In the genomic region with DNA sequence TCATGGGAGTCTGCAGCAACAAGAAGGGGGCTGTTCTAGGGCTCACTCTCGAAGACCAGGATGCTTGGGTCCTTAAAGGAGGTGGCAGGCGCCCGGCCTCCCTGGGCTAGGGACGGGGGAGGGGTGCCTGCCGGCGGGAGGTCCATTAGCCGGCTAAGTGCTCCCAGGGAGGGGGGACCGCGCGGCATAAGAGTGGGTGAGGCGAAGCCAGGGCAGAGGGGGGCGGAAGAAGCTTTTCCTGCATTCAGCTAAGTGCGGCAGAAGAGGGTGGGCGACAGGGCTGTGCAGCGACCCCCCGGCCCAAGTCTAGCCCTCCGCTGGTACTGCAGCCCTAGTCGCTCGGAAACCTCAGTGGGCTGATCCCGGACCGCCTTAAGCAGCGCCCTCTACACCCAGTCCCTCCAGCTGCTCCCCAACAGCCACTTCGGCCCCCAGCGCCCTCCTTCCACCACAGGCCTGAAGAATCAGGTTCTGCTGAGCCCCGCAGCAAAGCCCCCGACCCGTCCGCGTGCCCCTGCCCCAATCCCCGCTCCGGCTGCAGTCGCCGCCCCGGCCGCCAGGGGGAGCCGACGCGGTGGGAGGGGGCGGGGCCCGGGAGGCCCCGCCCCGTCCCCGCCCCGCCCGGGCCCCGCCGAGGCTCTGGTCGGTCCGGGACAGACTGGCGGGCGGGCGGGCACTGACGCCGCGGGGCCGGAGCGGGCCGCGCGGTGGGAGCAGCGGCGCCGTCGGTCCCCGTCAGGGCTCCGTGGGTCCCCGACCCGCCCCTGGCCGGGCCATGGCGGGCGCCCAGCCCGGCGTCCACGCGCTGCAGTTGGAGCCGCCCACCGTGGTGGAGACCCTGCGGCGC, we compare ENCODE assay signal across 8 cellular contexts. TPM values are rescaled to one million over a fixed set of nuclear protein-coding genes. Genes with fewer than 3 reads are reported as not detected.
DNase-seq lines count a peak whose midpoint lies in the region; ATAC-seq and TF ChIP-seq lines count a peak whose summit lies in the region.

A gene (plus strand): TSS at position 656 of the 847 bp plus-strand sequence. CDS start 120 bp downstream, at position 776.

- H3K27me3 Mint-ChIP-seq in nephron (ENCODE audit: low read depth) = no peaks in the 10 kb centered on the region

- H3K27ac Mint-ChIP-seq in nephron = peak within 1 kb of the TSS in 1 of 3 experiments; percentile 66

- H3K4me3 ChIP-seq in HEK293 (ENCODE audit: low read depth, low read length) (peak within 1 kb of the TSS; percentile 48), NT2/D1 (ENCODE audit: insufficient read length, low read depth) (peak within 1 kb of the TSS; percentile 81), fibroblast of mammary gland (ENCODE audit: control insufficient read depth, low read depth, low read length) (peak within 1 kb of the TSS; percentile 83), upper lobe of right lung (peak within 1 kb of the TSS; percentile 89)

- ATAC-seq in upper lobe of right lung = peak; percentile 77

- intact Hi-C loops in upper lobe of right lung (cut with DNase I) = no loop called here

- peak; percentile 94 for DNase-seq in GM03348 (ENCODE audit: low spot score)
- DNase-seq in NT2/D1 (ENCODE audit: low read depth, low spot score) = no peak
- peak; percentile 65 for DNase-seq in activated T-helper 1 cell treated with Interleukin-2 at 50 U/mL for 16 hours (ENCODE audit: low read depth)
- DNase-seq in fibroblast of mammary gland (ENCODE audit: low read depth) = no peak
- DNase-seq in upper lobe of right lung = peak; percentile 82
- no peak for DNase-seq in NCI-H446 treated with DMSO at 0.1 percent for 48 hours (lab: John Stamatoyannopoulos, UW)

- peaks cover 19% of the 10 kb centered on the region for H3K4me1 Mint-ChIP-seq in nephron

- H3K9me3 ChIP-seq in HEK293 (ENCODE audit: control insufficient read depth, insufficient read depth, low read depth, low read length) (no peaks in the 10 kb centered on the region), NT2/D1 (ENCODE audit: insufficient read depth, low read length) (no peaks in the 10 kb centered on the region), upper lobe of right lung (no peaks in the 10 kb centered on the region)

- peak; percentile 94 for TF ChIP-seq CTCF in HEK293 (tag by site-specific recombination; IDR thresholded peaks at IDR 0.05)
- peak; percentile 23 for TF ChIP-seq CTCF in fibroblast of mammary gland (conservative IDR thresholded peaks at IDR 0.05; ENCODE audit: control insufficient read depth, insufficient read depth, low read depth, low read length)
- peak; percentile 75 to 87 (median 83) for TF ChIP-seq CTCF in nephron (IDR thresholded peaks at IDR 0.05; ENCODE audit: unreplicated experiment in 3 of 3)
- TF ChIP-seq CTCF in upper lobe of right lung (IDR thresholded peaks at IDR 0.05) = peak; percentile 66

- peaks cover 3% of the 10 kb centered on the region for H3K36me3 Mint-ChIP-seq in nephron (ENCODE audit: low read depth)

- H3K36me3 ChIP-seq in HEK293 (ENCODE audit: control insufficient read depth in 2 of 2, insufficient read depth in 1 of 2, low read length in 2 of 2) (peaks cover 0 to 21% of the 10 kb centered on the region in 2 experiments; a peak in 1 of 3 replicates), NT2/D1 (ENCODE audit: insufficient read depth, insufficient read length, low read length) (peaks cover 31% of the 10 kb centered on the region), upper lobe of right lung (peaks cover 13% of the 10 kb centered on the region)

- CTCF ChIA-PET in HEK293 (lab: Yijun Ruan, JAX) = interaction anchor here (0.6 to 3.6 kb wide), 25 partner anchors 8 to 227 kb away, joined by 3 to 48 read pairs (median 4); a partner anchor contains a TSS

- POLR2A ChIA-PET in HEK293 (lab: Yijun Ruan, JAX) = interaction anchor here (1.2 to 4.2 kb wide), 6 partner anchors 10 to 67 kb away, joined by 4 to 52 read pairs (median 8); a partner anchor contains a TSS

- peak within 1 kb of the TSS; percentile 92 for H3K9ac ChIP-seq in NT2/D1 (ENCODE audit: insufficient read length, low read depth)

- H3K9me3 Mint-ChIP-seq in nephron = no peaks in the 10 kb centered on the region

- peaks cover 10% of the 10 kb centered on the region for H3K4me1 ChIP-seq in HEK293 (ENCODE audit: control insufficient read depth, insufficient read depth, low read length)
- H3K4me1 ChIP-seq in NT2/D1 (ENCODE audit: insufficient read depth, insufficient read length) = peaks cover 38% of the 10 kb centered on the region
- peaks cover 26% of the 10 kb centered on the region for H3K4me1 ChIP-seq in upper lobe of right lung

- H3K27me3 ChIP-seq in NT2/D1 (ENCODE audit: insufficient read depth, insufficient read length) (no peaks in the 10 kb centered on the region), upper lobe of right lung (no peaks in the 10 kb centered on the region)

- peak within 1 kb of the TSS; percentile 89 to 91 (median 89) for H3K4me3 Mint-ChIP-seq in nephron

- H3K27ac ChIP-seq in HEK293 (ENCODE audit: extremely low read depth, low read depth, low read length) = peak within 1 kb of the TSS; percentile 3; the same call in 1 of the 2 replicates
- peak within 1 kb of the TSS; percentile 72 for H3K27ac ChIP-seq in upper lobe of right lung

TF ChIP-seq in HEK293, 187 proteins besides CTCF, POLR2A, EP300 and RAD21 (continues in another document):
- TF ChIP-seq ZNF366 (tag by site-specific recombination; conservative IDR thresholded peaks at IDR 0.05) (no peak), ZNF335 (tag by site-specific recombination; conservative IDR thresholded peaks at IDR 0.05) (peak; percentile 88), ZNF521 (tag by site-specific recombination; IDR thresholded peaks at IDR 0.05) (no peak), ZNF791 (tag by site-specific recombination; IDR thresholded peaks at IDR 0.05) (no peak), ZNF624 (tag by site-specific recombination; IDR thresholded peaks at IDR 0.05) (no peak), ZBTB20 (tag by site-specific recombination; IDR thresholded peaks at IDR 0.05) (peak; percentile 11; the same call in 1 of the 2 replicates), EGR2 (tag by site-specific recombination; IDR thresholded peaks at IDR 0.05; ENCODE audit: low read depth) (peak; percentile 48), ZNF677 (tag by site-specific recombination; IDR thresholded peaks at IDR 0.05) (no peak), ZNF48 (tag by site-specific recombination; IDR thresholded peaks at IDR 0.05) (no peak), ZNF19 (tag by site-specific recombination; IDR thresholded peaks at IDR 0.05; ENCODE audit: low read depth) (no peak), ZNF544 (tag by site-specific recombination; IDR thresholded peaks at IDR 0.05) (no peak), OVOL3 (tag by site-specific recombination; IDR thresholded peaks at IDR 0.05) (no peak), ZNF776 (tag by site-specific recombination; IDR thresholded peaks at IDR 0.05; ENCODE audit: borderline replicate concordance) (no peak), ZNF114 (tag by site-specific recombination; IDR thresholded peaks at IDR 0.05) (no peak), GLI4 (tag by site-specific recombination; IDR thresholded peaks at IDR 0.05) (no peak), ZFHX2 (tag by site-specific recombination; conservative IDR thresholded peaks at IDR 0.05) (peak; percentile 46; the same call in 1 of the 2 replicates), ZNF426 (tag by site-specific recombination; IDR thresholded peaks at IDR 0.05) (no peak)
- TF ChIP-seq, protein P1, sequence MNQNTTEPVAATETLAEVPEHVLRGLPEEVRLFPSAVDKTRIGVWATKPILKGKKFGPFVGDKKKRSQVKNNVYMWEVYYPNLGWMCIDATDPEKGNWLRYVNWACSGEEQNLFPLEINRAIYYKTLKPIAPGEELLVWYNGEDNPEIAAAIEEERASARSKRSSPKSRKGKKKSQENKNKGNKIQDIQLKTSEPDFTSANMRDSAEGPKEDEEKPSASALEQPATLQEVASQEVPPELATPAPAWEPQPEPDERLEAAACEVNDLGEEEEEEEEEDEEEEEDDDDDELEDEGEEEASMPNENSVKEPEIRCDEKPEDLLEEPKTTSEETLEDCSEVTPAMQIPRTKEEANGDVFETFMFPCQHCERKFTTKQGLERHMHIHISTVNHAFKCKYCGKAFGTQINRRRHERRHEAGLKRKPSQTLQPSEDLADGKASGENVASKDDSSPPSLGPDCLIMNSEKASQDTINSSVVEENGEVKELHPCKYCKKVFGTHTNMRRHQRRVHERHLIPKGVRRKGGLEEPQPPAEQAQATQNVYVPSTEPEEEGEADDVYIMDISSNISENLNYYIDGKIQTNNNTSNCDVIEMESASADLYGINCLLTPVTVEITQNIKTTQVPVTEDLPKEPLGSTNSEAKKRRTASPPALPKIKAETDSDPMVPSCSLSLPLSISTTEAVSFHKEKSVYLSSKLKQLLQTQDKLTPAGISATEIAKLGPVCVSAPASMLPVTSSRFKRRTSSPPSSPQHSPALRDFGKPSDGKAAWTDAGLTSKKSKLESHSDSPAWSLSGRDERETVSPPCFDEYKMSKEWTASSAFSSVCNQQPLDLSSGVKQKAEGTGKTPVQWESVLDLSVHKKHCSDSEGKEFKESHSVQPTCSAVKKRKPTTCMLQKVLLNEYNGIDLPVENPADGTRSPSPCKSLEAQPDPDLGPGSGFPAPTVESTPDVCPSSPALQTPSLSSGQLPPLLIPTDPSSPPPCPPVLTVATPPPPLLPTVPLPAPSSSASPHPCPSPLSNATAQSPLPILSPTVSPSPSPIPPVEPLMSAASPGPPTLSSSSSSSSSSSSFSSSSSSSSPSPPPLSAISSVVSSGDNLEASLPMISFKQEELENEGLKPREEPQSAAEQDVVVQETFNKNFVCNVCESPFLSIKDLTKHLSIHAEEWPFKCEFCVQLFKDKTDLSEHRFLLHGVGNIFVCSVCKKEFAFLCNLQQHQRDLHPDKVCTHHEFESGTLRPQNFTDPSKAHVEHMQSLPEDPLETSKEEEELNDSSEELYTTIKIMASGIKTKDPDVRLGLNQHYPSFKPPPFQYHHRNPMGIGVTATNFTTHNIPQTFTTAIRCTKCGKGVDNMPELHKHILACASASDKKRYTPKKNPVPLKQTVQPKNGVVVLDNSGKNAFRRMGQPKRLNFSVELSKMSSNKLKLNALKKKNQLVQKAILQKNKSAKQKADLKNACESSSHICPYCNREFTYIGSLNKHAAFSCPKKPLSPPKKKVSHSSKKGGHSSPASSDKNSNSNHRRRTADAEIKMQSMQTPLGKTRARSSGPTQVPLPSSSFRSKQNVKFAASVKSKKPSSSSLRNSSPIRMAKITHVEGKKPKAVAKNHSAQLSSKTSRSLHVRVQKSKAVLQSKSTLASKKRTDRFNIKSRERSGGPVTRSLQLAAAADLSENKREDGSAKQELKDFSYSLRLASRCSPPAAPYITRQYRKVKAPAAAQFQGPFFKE (tag by site-specific recombination; IDR thresholded peaks at IDR 0.05; ENCODE audit: borderline replicate concordance) = no peak

RNA-seq across cellular contexts. Expression of the gene that starts here (rescaled TPM):
- total RNA-seq in upper lobe of right lung = 32.4 TPM

Comparison
In these comparisons a context has a peak if more than half of its experiments do, and no peak if none do; other contexts are left out.
1. DNase-seq: peak in GM03348 (single experiment), activated T-helper 1 cell treated with Interleukin-2 at 50 U/mL for 16 hours (single experiment) and upper lobe of right lung (single experiment); none in NT2/D1 (single experiment), fibroblast of mammary gland (single experiment) and NCI-H446 treated with DMSO at 0.1 percent for 48 hours (single experiment).
2. CTCF ChIP-seq: peak in every context shown above with its lines; median percentile 94 in HEK293; 83 in nephron; 66 in upper lobe of right lung; 23 in fibroblast of mammary gland.
3. Peak in every context shown above with its lines, with median percentiles within 50 percentile points of each other: H3K4me3 ChIP-seq.